In the genomic region with DNA sequence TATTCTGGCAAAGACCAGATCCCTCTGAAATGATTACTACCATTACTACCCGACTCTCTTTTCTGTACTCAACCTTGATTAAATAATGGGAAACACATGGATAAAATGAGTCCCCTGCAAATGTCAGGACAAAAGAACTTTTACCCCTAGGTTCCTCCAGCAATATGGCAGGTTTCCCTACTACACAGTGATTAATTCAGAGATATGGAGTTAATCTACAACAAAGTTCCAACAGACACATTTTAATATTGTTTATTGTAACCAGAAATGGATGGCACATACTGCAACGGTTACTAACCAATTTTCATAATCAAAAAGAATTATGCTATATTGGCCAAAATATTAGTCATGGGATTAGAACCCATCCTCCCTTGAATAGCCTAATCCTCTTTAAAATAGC, we compare ENCODE assay signal across 26 cellular contexts.
"Had no signal": no experiment of that assay in that cellular context is flagged by ENCODE, and none has a peak within 500 bp of the region (broad histone marks: within the 10 kb centered on the region; RNA-seq: fewer than 3 reads in every experiment).

No MANE protein-coding gene starts in this region.

- DNase-seq: colonic mucosa; dermis blood vessel endothelial cell; effector memory CD4-positive, alpha-beta T cell; erythroblast; esophagus squamous epithelium; foreskin melanocyte; glutamatergic neuron; heart right ventricle; hippocampal formation; left cardiac atrium; left lung; mesenchymal stem cell; mucosa of descending colon; naive B cell; pancreas; retina; right lobe of liver; small intestine; stimulated activated CD4-positive, alpha-beta T cell treated with anti-CD3 and anti-CD28 coated beads, Interleukin-15, amount 100 ng/mL, for 24 hours; stimulated activated CD4-positive, alpha-beta T cell treated with anti-CD3 and anti-CD28 coated beads, Interleukin-2, amount 100 ng/mL, for 48 hours; stimulated activated naive CD4-positive, alpha-beta T cell; stimulated activated naive CD8-positive, alpha-beta T cell treated with anti-CD3 and anti-CD28 coated beads, Interleukin-15, amount 100 ng/mL, for 72 hours; trophoblast cell had no signal

- H3K27ac ChIP-seq: colonic mucosa, esophagus squamous epithelium, heart right ventricle, left lung, neutrophil, pancreas, right lobe of liver, suprapubic skin, vagina had no signal

- H3K9me3 ChIP-seq: colonic mucosa, esophagus squamous epithelium, left lung, mucosa of descending colon, neutrophil, pancreas, right lobe of liver, suprapubic skin, vagina had no signal

- H3K27me3 ChIP-seq: colonic mucosa, heart right ventricle, left lung, neutrophil, pancreas, right lobe of liver, suprapubic skin, vagina had no signal

- H3K36me3 ChIP-seq: colonic mucosa, esophagus squamous epithelium, heart right ventricle, left lung, neutrophil, pancreas, right lobe of liver, suprapubic skin, vagina had no signal

- H3K4me3 ChIP-seq: colonic mucosa, esophagus squamous epithelium, heart right ventricle, left lung, mucosa of descending colon, pancreas, right lobe of liver, suprapubic skin, vagina had no signal

- H3K4me1 ChIP-seq: colonic mucosa, esophagus squamous epithelium, heart right ventricle, pancreas, right lobe of liver, suprapubic skin, vagina had no signal
